ENCODE assay signal across 9 cellular contexts in genomic region chr7:137996386-137996851, GRCh38.
A peak's percentile ranks its signal among the peaks of the same experiment; 100 is the strongest.
DNase-seq lines count a peak whose midpoint lies in the region; ATAC-seq and TF ChIP-seq lines count a peak whose summit lies in the region.
"Had no signal": no experiment of that assay in that cellular context is flagged by ENCODE, and none has a peak within 500 bp of the region (broad histone marks: within the 10 kb centered on the region; RNA-seq: fewer than 3 reads in every experiment).

No MANE protein-coding gene starts in this region.

- no peak for TF ChIP-seq CTCF in HL-60 (IDR thresholded peaks at IDR 0.05; ENCODE audit: insufficient read depth, low read length)

- H3K27ac ChIP-seq in HL-60 (replicated peaks) = peak overlapping the region; percentile 37
- H3K27ac ChIP-seq: VCaP had no signal

- ATAC-seq in GM21526 (IDR thresholded peaks at IDR 0.05; ENCODE audit: low FRiP score, unreplicated experiment) = no peak

- peaks cover 51% of the 10 kb centered on the region for H3K4me1 Mint-ChIP-seq in T-helper 2 cell treated with Interferon-gamma antibody and Interleukin-4, amounts not matched to agents 5 μg/mL and 100 μg/mL, for 36 hours (ENCODE audit: low read depth)
- peaks cover 71% of the 10 kb centered on the region for H3K4me1 Mint-ChIP-seq in stimulated activated naive CD8-positive, alpha-beta T cell treated with anti-CD3 and anti-CD28 coated beads, Interleukin-15, Interleukin-2, amounts not matched to agents 100 ng/mL and 50 ng/mL, for 24 hours (ENCODE audit: low read depth)

- peak; percentile 47 to 88 for DNase-seq in HL-60 (ENCODE audit: low read depth in 1 of 2, low spot score in 1 of 2)
- no peak for DNase-seq in T-helper 2 cell treated with Interferon-gamma antibody and Interleukin-4, amounts not matched to agents 5 μg/mL and 100 μg/mL, for 36 hours (ENCODE audit: low spot score)
- peak; percentile 70 for DNase-seq in glomerular visceral epithelial cell (ENCODE audit: extremely low spot score)
- no peak for DNase-seq in effector CD4-positive, alpha-beta T cell
- no peak for DNase-seq in HuH-7 (ENCODE audit: low spot score)

- no peaks in the 10 kb centered on the region for H3K27me3 ChIP-seq in HL-60 (ENCODE audit: insufficient read depth, poor library complexity, severe bottlenecking)
- H3K27me3 ChIP-seq: ovary had no signal

- no peaks in the 10 kb centered on the region for H3K27me3 Mint-ChIP-seq in T-helper 2 cell treated with Interferon-gamma antibody and Interleukin-4, amounts not matched to agents 5 μg/mL and 100 μg/mL, for 36 hours (ENCODE audit: low read depth)
- H3K27me3 Mint-ChIP-seq in stimulated activated naive CD8-positive, alpha-beta T cell treated with anti-CD3 and anti-CD28 coated beads, Interleukin-15, Interleukin-2, amounts not matched to agents 100 ng/mL and 50 ng/mL, for 24 hours = no peaks in the 10 kb centered on the region

- no peak overlapping the region for H3K27ac Mint-ChIP-seq in T-helper 2 cell treated with Interferon-gamma antibody and Interleukin-4, amounts not matched to agents 5 μg/mL and 100 μg/mL, for 36 hours
- H3K27ac Mint-ChIP-seq in stimulated activated naive CD8-positive, alpha-beta T cell treated with anti-CD3 and anti-CD28 coated beads, Interleukin-15, Interleukin-2, amounts not matched to agents 100 ng/mL and 50 ng/mL, for 24 hours = peak overlapping the region; percentile 3

- no peak overlapping the region for H3K4me3 ChIP-seq in HL-60 (replicated peaks; ENCODE audit: insufficient read depth, low read length)
- H3K4me3 ChIP-seq: ovary had no signal

- H3K9me3 Mint-ChIP-seq in T-helper 2 cell treated with Interferon-gamma antibody and Interleukin-4, amounts not matched to agents 5 μg/mL and 100 μg/mL, for 36 hours = no peaks in the 10 kb centered on the region
- no peaks in the 10 kb centered on the region for H3K9me3 Mint-ChIP-seq in stimulated activated naive CD8-positive, alpha-beta T cell treated with anti-CD3 and anti-CD28 coated beads, Interleukin-15, Interleukin-2, amounts not matched to agents 100 ng/mL and 50 ng/mL, for 24 hours

- H3K4me3 Mint-ChIP-seq in T-helper 2 cell treated with Interferon-gamma antibody and Interleukin-4, amounts not matched to agents 5 μg/mL and 100 μg/mL, for 36 hours = peak overlapping the region; percentile 41
- H3K4me3 Mint-ChIP-seq in stimulated activated naive CD8-positive, alpha-beta T cell treated with anti-CD3 and anti-CD28 coated beads, Interleukin-15, Interleukin-2, amounts not matched to agents 100 ng/mL and 50 ng/mL, for 24 hours = no peak overlapping the region

- H3K36me3 Mint-ChIP-seq in T-helper 2 cell treated with Interferon-gamma antibody and Interleukin-4, amounts not matched to agents 5 μg/mL and 100 μg/mL, for 36 hours (ENCODE audit: low read depth) = peaks cover 37% of the 10 kb centered on the region
- H3K36me3 Mint-ChIP-seq in stimulated activated naive CD8-positive, alpha-beta T cell treated with anti-CD3 and anti-CD28 coated beads, Interleukin-15, Interleukin-2, amounts not matched to agents 100 ng/mL and 50 ng/mL, for 24 hours (ENCODE audit: low read depth) = peaks cover 32% of the 10 kb centered on the region

Comparison
In these comparisons a context has a peak if more than half of its experiments do, and no peak if none do; other contexts are left out.
1. DNase-seq: peak in HL-60 (2 of 2) and glomerular visceral epithelial cell (single experiment); none in T-helper 2 cell treated with Interferon-gamma antibody and Interleukin-4, amounts not matched to agents 5 μg/mL and 100 μg/mL, for 36 hours (single experiment), effector CD4-positive, alpha-beta T cell (single experiment) and HuH-7 (single experiment).